Comparison of ENCODE assay signal across 11 cellular contexts in genomic region chr11:76291576-76292526, GRCh38.
DNase-seq lines count a peak whose midpoint lies in the region; TF ChIP-seq lines count a peak whose summit lies in the region.
"Had no signal": no experiment of that assay in that cellular context is flagged by ENCODE, and none has a peak within 500 bp of the region (broad histone marks: within the 10 kb centered on the region; RNA-seq: fewer than 3 reads in every experiment).

No MANE protein-coding gene starts in this region.

- H3K9me3 ChIP-seq in trophoblast cell (ENCODE audit: insufficient read depth, low read depth, low read length) = peaks cover 3% of the 10 kb centered on the region
- H3K9me3 ChIP-seq in smooth muscle cell (replicated peaks; ENCODE audit: low read depth) = no peaks in the 10 kb centered on the region
- no peaks in the 10 kb centered on the region for H3K9me3 ChIP-seq in suprapubic skin
- H3K9me3 ChIP-seq: right lobe of liver had no signal

- H3K79me1 ChIP-seq in trophoblast cell (ENCODE audit: low read length) = no peaks in the 10 kb centered on the region

- H3K4me3 Mint-ChIP-seq in IgD-negative memory B cell = peak overlapping the region in 1 of 4 donors; percentile 73

- no peaks in the 10 kb centered on the region for H3K9me3 Mint-ChIP-seq in IgD-negative memory B cell

- H3K27me3 ChIP-seq in trophoblast cell (ENCODE audit: insufficient read depth, low read length) (no peaks in the 10 kb centered on the region), smooth muscle cell (ENCODE audit: low read depth) (no peaks in the 10 kb centered on the region), suprapubic skin (peaks cover 3% of the 10 kb centered on the region)
- H3K27me3 ChIP-seq: right lobe of liver had no signal

- H2BK5ac ChIP-seq in trophoblast cell (ENCODE audit: low read depth, low read length, poor library complexity) = no peak overlapping the region

- no peak overlapping the region for H3K14ac ChIP-seq in trophoblast cell (ENCODE audit: low read length)

- H3K18ac ChIP-seq in trophoblast cell (ENCODE audit: low read length) = no peak overlapping the region

- no peaks in the 10 kb centered on the region for H3F3A ChIP-seq in smooth muscle cell (ENCODE audit: low read depth)

- no peak overlapping the region for H2BK120ac ChIP-seq in trophoblast cell (ENCODE audit: insufficient read depth, low read length, poor library complexity)

- no CpG with 5 or more reads among the region's 24 CpGs for WGBS in trophoblast cell (ENCODE audit: extremely low coverage, insufficient coverage, insufficient read length)
- WGBS in smooth muscle cell (ENCODE audit: low lambda C conversion rate) = 91% methylated on average over 24 of the region's 24 CpGs
- 85% methylated on average over 24 of the region's 24 CpGs for WGBS in suprapubic skin

- H2BK12ac ChIP-seq in trophoblast cell (ENCODE audit: low read length) = no peak overlapping the region

- peaks cover 14 to 24% (median 17%) of the 10 kb centered on the region in 3 donors for H3K4me1 Mint-ChIP-seq in IgD-negative memory B cell

- H3K27ac ChIP-seq in trophoblast cell (ENCODE audit: low read depth, low read length) (no peak overlapping the region), smooth muscle cell (ENCODE audit: low read depth) (no peak overlapping the region), suprapubic skin (no peak overlapping the region)
- H3K27ac ChIP-seq: coronary artery, right lobe of liver had no signal

- no peak overlapping the region for H3K4me3 ChIP-seq in trophoblast cell (ENCODE audit: low read depth, low read length)
- H3K4me3 ChIP-seq in smooth muscle cell = no peak overlapping the region
- no peak overlapping the region for H3K4me3 ChIP-seq in suprapubic skin
- H3K4me3 ChIP-seq: coronary artery, right lobe of liver had no signal

- no peaks in the 10 kb centered on the region for H3K36me3 Mint-ChIP-seq in IgD-negative memory B cell
- H3K36me3 Mint-ChIP-seq: naive thymus-derived CD4-positive, alpha-beta T cell had no signal

- H4K20me1 ChIP-seq in smooth muscle cell (ENCODE audit: low read depth) = no peaks in the 10 kb centered on the region

- TF ChIP-seq CTCF in smooth muscle cell (IDR thresholded peaks at IDR 0.05; ENCODE audit: borderline replicate concordance, insufficient read depth, poor library complexity, severe bottlenecking) = no peak
- no peak for TF ChIP-seq CTCF in suprapubic skin (IDR thresholded peaks at IDR 0.05)

- H2AK5ac ChIP-seq in trophoblast cell (ENCODE audit: low read length) = no peak overlapping the region

- H3K4ac ChIP-seq in trophoblast cell (ENCODE audit: low read depth, low read length) = no peak overlapping the region

- H3K79me2 ChIP-seq in trophoblast cell (ENCODE audit: control insufficient read depth, insufficient read depth, low read length, poor library complexity) = no peaks in the 10 kb centered on the region
- H3K79me2 ChIP-seq in smooth muscle cell (ENCODE audit: low read depth) = no peaks in the 10 kb centered on the region

- H3K9ac ChIP-seq in trophoblast cell (ENCODE audit: low read length) (peak overlapping the region; percentile 19), smooth muscle cell (ENCODE audit: low read depth) (no peak overlapping the region)

- TF ChIP-seq EP300 in suprapubic skin (IDR thresholded peaks at IDR 0.05) = no peak

- H3K36me3 ChIP-seq in trophoblast cell (ENCODE audit: control insufficient read depth in 1 of 2, insufficient read depth in 2 of 2, low read length in 2 of 2) = no peaks in the 10 kb centered on the region
- H3K36me3 ChIP-seq in smooth muscle cell (ENCODE audit: low read depth) = no peaks in the 10 kb centered on the region
- no peaks in the 10 kb centered on the region for H3K36me3 ChIP-seq in suprapubic skin
- H3K36me3 ChIP-seq: right lobe of liver had no signal

- no peak overlapping the region for H3K4me2 ChIP-seq in trophoblast cell (ENCODE audit: low read length)
- H3K4me2 ChIP-seq in smooth muscle cell = no peak overlapping the region

- H3K23ac ChIP-seq in trophoblast cell (ENCODE audit: low read length) = no peak overlapping the region

- DNase-seq in ELF-1 (ENCODE audit: low read depth, low spot score) (peak; percentile 76), SHP77 (lab: John Stamatoyannopoulos, UW) (peak; percentile 91 to 93), trophoblast cell (no peak), smooth muscle cell (lab: John Stamatoyannopoulos, UW; ENCODE audit: unreplicated experiment) (no peak), suprapubic skin (ENCODE audit: low spot score in 2 of 2) (no peak)
- DNase-seq in activated CD8-positive, alpha-beta memory T cell treated with anti-CD3 and anti-CD28 coated beads for 24 hours = no peak
- DNase-seq: naive thymus-derived CD4-positive, alpha-beta T cell; right lobe of liver; substantia nigra had no signal

- peaks cover 0 to 6% of the 10 kb centered on the region in 2 experiments for H3K4me1 ChIP-seq in trophoblast cell (ENCODE audit: control insufficient read depth in 1 of 2, insufficient read depth in 2 of 2, low read length in 2 of 2)
- H3K4me1 ChIP-seq in smooth muscle cell (ENCODE audit: low read depth) = no peaks in the 10 kb centered on the region
- no peaks in the 10 kb centered on the region for H3K4me1 ChIP-seq in suprapubic skin
- H3K4me1 ChIP-seq: right lobe of liver had no signal

- no peak for TF ChIP-seq POLR2A in suprapubic skin (IDR thresholded peaks at IDR 0.05)

- no peak overlapping the region for H4K12ac ChIP-seq in trophoblast cell (ENCODE audit: low read depth, low read length)

- H4K8ac ChIP-seq in trophoblast cell (ENCODE audit: low read depth, low read length) = no peak overlapping the region

- H3K27ac Mint-ChIP-seq in IgD-negative memory B cell = peak overlapping the region in 2 of 3 donors; percentile 43 to 59

- no peak overlapping the region for H2AFZ ChIP-seq in trophoblast cell (ENCODE audit: insufficient read depth, low read length, poor library complexity)
- no peak overlapping the region for H2AFZ ChIP-seq in smooth muscle cell (ENCODE audit: low read depth)

- H4K91ac ChIP-seq in trophoblast cell (ENCODE audit: low read depth, low read length) = no peak overlapping the region

- peaks cover 4% of the 10 kb centered on the region for H3K27me3 Mint-ChIP-seq in IgD-negative memory B cell

Comparison
In these comparisons a context has a peak if more than half of its experiments do, and no peak if none do; other contexts are left out.
1. DNase-seq: peak in ELF-1 (single experiment) and SHP77 (2 of 2); none in trophoblast cell (0 of 2), smooth muscle cell (single experiment), activated CD8-positive, alpha-beta memory T cell treated with anti-CD3 and anti-CD28 coated beads for 24 hours (single experiment) and suprapubic skin (0 of 2).